ENCODE assay signal across 8 cellular contexts in genomic region chr13:27171244-27171829, GRCh38. TPM values are rescaled to one million over a fixed set of nuclear protein-coding genes. Genes with fewer than 3 reads are reported as not detected.
A peak's percentile ranks its signal among the peaks of the same experiment; 100 is the strongest.
DNase-seq lines count a peak whose midpoint lies in the region; ATAC-seq, FAIRE-seq and TF ChIP-seq lines count a peak whose summit lies in the region.

TSS of gene USP12 (minus strand) at chr13:27171811. CDS start at chr13:27171639, 172 bp downstream.

- H3K36me3 ChIP-seq in kidney epithelial cell (ENCODE audit: control insufficient read depth, insufficient read depth, low read length) = no peaks in the 10 kb centered on the region

- no peaks in the 10 kb centered on the region for H3K27me3 ChIP-seq in kidney epithelial cell (ENCODE audit: control insufficient read depth, insufficient read depth, low read length)

- no peak for TF ChIP-seq CTCF in A549 (IDR thresholded peaks at IDR 0.05)
- no peak for TF ChIP-seq CTCF in brain (conservative IDR thresholded peaks at IDR 0.05)
- TF ChIP-seq CTCF in kidney epithelial cell (IDR thresholded peaks at IDR 0.05; ENCODE audit: insufficient read depth, low read length, poor library complexity, severe bottlenecking) = no peak

- POLR2A ChIA-PET in A549 (lab: Yijun Ruan, JAX) = no interaction called here

- H3K4me2 ChIP-seq in A549 = peak within 1 kb of the TSS; percentile 96

- WGBS in A549 (ENCODE audit: missing lambda C conversion rate) = no CpG with 5 or more reads among the region's 88 CpGs

- no peak; a peak in 1 of 5 replicates for TF ChIP-seq RAD21 in A549 (conservative IDR thresholded peaks at IDR 0.05 in 1 of 2, IDR thresholded peaks at IDR 0.05 in 1 of 2)

- no peaks in the 10 kb centered on the region for H3K9me3 Mint-ChIP-seq in brain

- H3K36me3 Mint-ChIP-seq in brain = no peaks in the 10 kb centered on the region

- no peak for FAIRE-seq in A549 (lab: Jason Lieb, UNC)

- ATAC-seq in A549 (peak in 1 of 2 experiments; percentile 54; a peak in 3 of 6 replicates), GM18502 (IDR thresholded peaks at IDR 0.05; ENCODE audit: poor library complexity, unreplicated experiment) (peak; percentile 9), HG02973 (IDR thresholded peaks at IDR 0.05; ENCODE audit: unreplicated experiment) (peak; percentile 12)

- peak within 1 kb of the TSS; percentile 87 to 97 (median 97) for H3K4me3 Mint-ChIP-seq in brain

- H3K9me3 ChIP-seq in A549 = no peaks in the 10 kb centered on the region

- H3K4me3 ChIP-seq in A549 = peak within 1 kb of the TSS; percentile 98
- H3K4me3 ChIP-seq in kidney epithelial cell (ENCODE audit: low read depth, low read length) = peak within 1 kb of the TSS; percentile 63

- H3K27me3 Mint-ChIP-seq in brain = peaks cover 8% of the 10 kb centered on the region

- peak within 1 kb of the TSS; percentile 86 to 97 (median 95) for H3K27ac Mint-ChIP-seq in brain

- TF ChIP-seq POLR2A in A549 (IDR thresholded peaks at IDR 0.05; ENCODE audit: low read length) = peak; percentile 56

- H3K4me1 Mint-ChIP-seq in brain = peaks cover 53% of the 10 kb centered on the region

- TF ChIP-seq EP300 in A549 (IDR thresholded peaks at IDR 0.05) = no peak

- peak within 1 kb of the TSS; percentile 89 to 100 for H3K27ac ChIP-seq in A549

- DNase-seq in A549 (ENCODE audit: low read depth in 1 of 2, low spot score in 1 of 2) (no peak), SK-N-DZ (ENCODE audit: low spot score) (peak; percentile 24), kidney epithelial cell (ENCODE audit: low read depth) (no peak), kidney tubule cell (ENCODE audit: low spot score) (no peak)
- peak; percentile 42 for DNase-seq in stimulated activated CD4-positive, alpha-beta T cell treated with anti-CD3 and anti-CD28 coated beads, Interleukin-2, amount 100 ng/mL, for 4 hours (ENCODE audit: low read depth)

- CTCF ChIA-PET in A549 (lab: Yijun Ruan, JAX) = interaction anchor here (0.9 to 1.3 kb wide), 2 partner anchors 186 to 188 kb away, joined by 3 to 9 read pairs; no protein-coding TSS in a partner anchor

- H3K4me1 ChIP-seq in A549 = peaks cover 42% of the 10 kb centered on the region

TF ChIP-seq in A549, 52 proteins besides CTCF, POLR2A, EP300 and RAD21:
- TF ChIP-seq BCL3 (IDR thresholded peaks at IDR 0.05) = peak; percentile 55; the same call in 1 of the 3 replicates
- no peak for TF ChIP-seq POLR2AphosphoS2 (conservative IDR thresholded peaks at IDR 0.05; ENCODE audit: low read length)
- TF ChIP-seq HOXB13 (CRISPR knock-in tag; IDR thresholded peaks at IDR 0.05; ENCODE audit: low read depth) = no peak
- peak; percentile 27; the same call in 2 of the 3 replicates for TF ChIP-seq SMC3 (IDR thresholded peaks at IDR 0.05)
- no peak for TF ChIP-seq EHMT2 (IDR thresholded peaks at IDR 0.05; ENCODE audit: low read depth)

RNA-seq across cellular contexts. Expression of gene USP12, which starts in this region (rescaled TPM):
- polyA plus RNA-seq in A549 (2011; rRNA removed) (20.3 and 21.2 TPM in 2 replicates), A549 (2017; fragmentation: RNase III; extraction: RNeasy Plus Mini Kit Qiagen cat#74134 plus additional on column Dnase treatment) (16.8 to 19.6 TPM (median 19.1 TPM) in 3 replicates), brain (ENCODE audit: insufficient read depth, low read depth, low replicate concordance) (7.1 TPM)
- polyA plus RNA-seq in A549 (2012; cell fraction: cytosol; rRNA removed) = 5.5 and 6.8 TPM in 2 replicates
- 1.4 and 4.0 TPM in 2 replicates for polyA plus RNA-seq in A549 (2012; cell fraction: nucleus; rRNA removed)
- 4.7 and 5.4 TPM in 2 replicates for polyA minus RNA-seq in A549 (2011; rRNA and poly(A)+ RNA removed)
- polyA plus RNA-seq in SK-N-DZ (2014; cell fraction: cytosol; rRNA removed) = 9.9 and 11.5 TPM in 2 replicates
- polyA plus RNA-seq in SK-N-DZ (2014; cell fraction: nucleus; rRNA removed) = 9.3 and 10.7 TPM in 2 replicates
- total RNA-seq in kidney epithelial cell = 13.8 and 17.5 TPM in 2 replicates

Comparison
In these comparisons a context has a peak if more than half of its experiments do, and no peak if none do; other contexts are left out.
1. DNase-seq: peak in SK-N-DZ (single experiment) and stimulated activated CD4-positive, alpha-beta T cell treated with anti-CD3 and anti-CD28 coated beads, Interleukin-2, amount 100 ng/mL, for 4 hours (single experiment); none in A549 (0 of 2), kidney epithelial cell (single experiment) and kidney tubule cell (single experiment).